18 cellular contexts compared by ENCODE assay signal in genomic region chr18:60189840-60190239, GRCh38.
DNase-seq lines count a peak whose midpoint lies in the region; ATAC-seq and TF ChIP-seq lines count a peak whose summit lies in the region.
"Had no signal": no experiment of that assay in that cellular context is flagged by ENCODE, and none has a peak within 500 bp of the region (broad histone marks: within the 10 kb centered on the region; RNA-seq: fewer than 3 reads in every experiment).

No MANE protein-coding gene starts in this region.

- H3K9me3 ChIP-seq in SK-N-SH: no peaks in the 10 kb centered on the region
- no peaks in the 10 kb centered on the region for H3K9me3 ChIP-seq in lower lobe of right lung
- no peaks in the 10 kb centered on the region for H3K9me3 ChIP-seq in sigmoid colon
- H3K9me3 ChIP-seq: BLaER1 had no signal

- TF ChIP-seq RAD21 in SK-N-SH (IDR thresholded peaks at IDR 0.05; ENCODE audit: low read length): peak; percentile 10; the same call in 1 of the 2 replicates

- H3K27me3 ChIP-seq in SK-N-SH (ENCODE audit: insufficient read depth): no peaks in the 10 kb centered on the region
- H3K27me3 ChIP-seq in lower lobe of right lung (ENCODE audit: low read depth): no peaks in the 10 kb centered on the region
- no peaks in the 10 kb centered on the region for H3K27me3 ChIP-seq in sigmoid colon
- H3K27me3 ChIP-seq: BLaER1 had no signal

- H3K4me3 ChIP-seq in SK-N-SH (ENCODE audit: low read depth in 2 of 2, low read length in 1 of 2) (no peak overlapping the region), lower lobe of right lung (no peak overlapping the region), sigmoid colon (no peak overlapping the region)
- H3K4me3 ChIP-seq: BLaER1 had no signal

- POLR2A ChIA-PET in SK-N-SH (lab: Yijun Ruan, JAX): no interaction called here

- ATAC-seq in SK-N-SH treated with all-trans-retinoic acid at 6 μM for 48 hours (no peak), lower lobe of right lung (no peak)
- ATAC-seq: CD8-positive, alpha-beta T cell; HCT116 had no signal

- CTCF ChIA-PET in SK-N-SH (lab: Yijun Ruan, JAX): interaction anchor here (2.4 kb wide), 1 partner anchor 8 kb away, joined by 8 read pairs; no protein-coding TSS in a partner anchor

- DNase-seq in SK-N-SH (peak; percentile 35), RPMI7951 (ENCODE audit: low read depth) (peak; percentile 1), foreskin melanocyte (peak; percentile 97), lower lobe of right lung (no peak), H4 (ENCODE audit: low spot score) (no peak), sigmoid colon (no peak), COR-L47 (lab: John Stamatoyannopoulos, UW) (no peak)
- DNase-seq: Calu3; CD4-positive, CD25-positive, alpha-beta regulatory T cell; CD8-positive, alpha-beta T cell; DMS53; DMS79 treated with DMSO at 0.1 percent for 48 hours; H9 had no signal

- H3F3A ChIP-seq in SK-N-SH (replicated peaks; ENCODE audit: insufficient read depth): no peaks in the 10 kb centered on the region

- no peaks in the 10 kb centered on the region for H3K36me3 ChIP-seq in SK-N-SH (replicated peaks in 1 of 2; ENCODE audit: control insufficient read depth in 1 of 2, insufficient read depth in 2 of 2, low read length in 1 of 2)
- no peaks in the 10 kb centered on the region for H3K36me3 ChIP-seq in lower lobe of right lung
- H3K36me3 ChIP-seq in sigmoid colon: no peaks in the 10 kb centered on the region
- H3K36me3 ChIP-seq: BLaER1 had no signal

- no peak for TF ChIP-seq POLR2A in sigmoid colon (IDR thresholded peaks at IDR 0.05)

- 75% methylated on average over 2 of the region's 2 CpGs for WGBS in SK-N-SH (ENCODE audit: low lambda C conversion rate)
- 80 to 83% methylated on average over 2 of the region's 2 CpGs for WGBS in sigmoid colon, 2 donors

- H3K27ac ChIP-seq in SK-N-SH (ENCODE audit: low read depth in 2 of 2, low read length in 1 of 2) (peak overlapping the region in 1 of 2 experiments; percentile 72; a peak in 2 of 4 replicates), lower lobe of right lung (no peak overlapping the region), sigmoid colon (no peak overlapping the region)
- H3K27ac ChIP-seq: 22Rv1, BLaER1, C4-2B had no signal

- H3K9me2 ChIP-seq in SK-N-SH: no peaks in the 10 kb centered on the region

- H3K4me2 ChIP-seq in SK-N-SH: no peak overlapping the region
- H3K4me2 ChIP-seq: BLaER1 had no signal

- H3K4me1 ChIP-seq in SK-N-SH (ENCODE audit: control insufficient read depth in 1 of 2, insufficient read depth in 2 of 2, low read depth in 1 of 2, low read length in 1 of 2): peaks cover 0 to 14% of the 10 kb centered on the region in 2 experiments; a peak in 2 of 4 replicates
- no peaks in the 10 kb centered on the region for H3K4me1 ChIP-seq in lower lobe of right lung
- H3K4me1 ChIP-seq in sigmoid colon: no peaks in the 10 kb centered on the region

- intact Hi-C loops in lower lobe of right lung (cut with DNase I): no loop called here
- intact Hi-C loops in sigmoid colon (cut with DNase I): no loop called here

- H2AFZ ChIP-seq in SK-N-SH (ENCODE audit: low read depth): 0 out of 2 replicates have a peak overlapping the region, but pooled peaks have one; percentile 32

- no peaks in the 10 kb centered on the region for H4K20me1 ChIP-seq in SK-N-SH (ENCODE audit: insufficient read depth)
- H4K20me1 ChIP-seq: BLaER1 had no signal

- no peak for TF ChIP-seq CTCF in SK-N-SH (IDR thresholded peaks at IDR 0.05)
- TF ChIP-seq CTCF in lower lobe of right lung (IDR thresholded peaks at IDR 0.05): no peak
- TF ChIP-seq CTCF in sigmoid colon (IDR thresholded peaks at IDR 0.05): no peak

- no peak overlapping the region for H3K9ac ChIP-seq in SK-N-SH
- H3K9ac ChIP-seq: BLaER1 had no signal

- no peaks in the 10 kb centered on the region for H3K79me2 ChIP-seq in SK-N-SH (ENCODE audit: insufficient read depth)

- peak in 1 of 2 experiments; percentile 60; a peak in 2 of 4 replicates for TF ChIP-seq EP300 in SK-N-SH (IDR thresholded peaks at IDR 0.05; ENCODE audit: borderline replicate concordance in 1 of 2, low read depth in 1 of 2, low read length in 1 of 2)
- TF ChIP-seq EP300 in sigmoid colon (IDR thresholded peaks at IDR 0.05): no peak

TF ChIP-seq in SK-N-SH, 30 proteins besides CTCF, POLR2A, EP300 and RAD21:
- 0 out of 2 replicates have a peak, but pooled peaks have one; percentile 33 for TF ChIP-seq RCOR1 (IDR thresholded peaks at IDR 0.05; ENCODE audit: low read length)
- no peak for TF ChIP-seq FOSL2 (IDR thresholded peaks at IDR 0.05; ENCODE audit: borderline replicate concordance, low read depth)
- no peak for TF ChIP-seq RXRA (IDR thresholded peaks at IDR 0.05; ENCODE audit: borderline replicate concordance, low read depth)
- no peak for TF ChIP-seq TAF1 (IDR thresholded peaks at IDR 0.05; ENCODE audit: borderline replicate concordance, low read depth, low read length)

TF ChIP-seq in SK-N-SH treated with all-trans-retinoic acid at 6 μM for 48 hours, 23 proteins besides CTCF, POLR2A, EP300 and RAD21 (continues in another document):
- TF ChIP-seq ZC3H10 (CRISPR knock-in tag; IDR thresholded peaks at IDR 0.05) (no peak), PATZ1 (CRISPR knock-in tag; IDR thresholded peaks at IDR 0.05; ENCODE audit: borderline replicate concordance) (no peak), TCF4 (CRISPR knock-in tag; IDR thresholded peaks at IDR 0.05; ENCODE audit: borderline replicate concordance) (no peak), ZNF8 (CRISPR knock-in tag; IDR thresholded peaks at IDR 0.05) (no peak), ZNF70 (CRISPR knock-in tag; IDR thresholded peaks at IDR 0.05) (no peak), TOX (CRISPR knock-in tag; IDR thresholded peaks at IDR 0.05; ENCODE audit: borderline replicate concordance) (no peak), OSR1 (CRISPR knock-in tag; IDR thresholded peaks at IDR 0.05) (no peak), PPARA (CRISPR knock-in tag; IDR thresholded peaks at IDR 0.05; ENCODE audit: borderline replicate concordance) (no peak), TSHZ2 (CRISPR knock-in tag; IDR thresholded peaks at IDR 0.05) (no peak), ZFP3 (CRISPR knock-in tag; IDR thresholded peaks at IDR 0.05) (no peak), SNAI2 (CRISPR knock-in tag; IDR thresholded peaks at IDR 0.05) (no peak), CREB5 (CRISPR knock-in tag; IDR thresholded peaks at IDR 0.05; ENCODE audit: low read depth) (no peak), CSDC2 (CRISPR knock-in tag; IDR thresholded peaks at IDR 0.05) (no peak), BACH2 (CRISPR knock-in tag; IDR thresholded peaks at IDR 0.05; ENCODE audit: borderline replicate concordance) (no peak)

Comparison
In these comparisons a context has a peak if more than half of its experiments do, and no peak if none do; other contexts are left out.
1. DNase-seq: peak in SK-N-SH (single experiment), RPMI7951 (single experiment) and foreskin melanocyte (single experiment); none in lower lobe of right lung (single experiment), H4 (single experiment), sigmoid colon (single experiment) and COR-L47 (single experiment).